8 cellular contexts compared by ENCODE assay signal in genomic region chr9:129823934-129824601, GRCh38. TPM values are rescaled to one million over a fixed set of nuclear protein-coding genes. Genes with fewer than 3 reads are reported as not detected.
DNase-seq lines count a peak whose midpoint lies in the region; TF ChIP-seq lines count a peak whose summit lies in the region.

Gene TOR1A, minus strand, starts transcription at chr9:129824136. Its CDS starts 51 bp downstream, at chr9:129824085.

- H3F3A ChIP-seq in MM.1S (ENCODE audit: insufficient read depth, low read length) = 0 out of 2 replicates have a peak, but pooled peaks cover 6% of the 10 kb centered on the region

- H3K27me3 ChIP-seq in H7 (ENCODE audit: control insufficient read depth, insufficient read depth, low read length) = no peaks in the 10 kb centered on the region
- no peaks in the 10 kb centered on the region for H3K27me3 ChIP-seq in MM.1S (replicated peaks; ENCODE audit: insufficient read depth, low read length)
- H3K27me3 ChIP-seq in stomach smooth muscle (ENCODE audit: control insufficient read depth in 1 of 2, insufficient read depth in 2 of 2, low read length in 2 of 2) = no peaks in the 10 kb centered on the region

- H3K9ac ChIP-seq in MM.1S (ENCODE audit: low read length) (peak within 1 kb of the TSS; percentile 90), stomach smooth muscle (ENCODE audit: low read length in 2 of 2) (peak within 1 kb of the TSS; percentile 42 to 79)

- no peak within 1 kb of the TSS for H3K27ac ChIP-seq in MM.1S (ENCODE audit: low read length)
- peak within 1 kb of the TSS; percentile 24 for H3K27ac ChIP-seq in stomach smooth muscle (ENCODE audit: low read length)

- H3K36me3 ChIP-seq in H7 (replicated peaks; ENCODE audit: control insufficient read depth, insufficient read depth, low read length) (peaks cover 25% of the 10 kb centered on the region), MM.1S (replicated peaks; ENCODE audit: insufficient read depth, low read length) (0 out of 2 replicates have a peak, but pooled peaks cover 2% of the 10 kb centered on the region), stomach smooth muscle (ENCODE audit: control insufficient read depth in 2 of 2, insufficient read depth in 2 of 2, low read length in 2 of 2) (peaks cover 18 to 27% of the 10 kb centered on the region in 2 donors)

- H2AFZ ChIP-seq in MM.1S (ENCODE audit: low read length) = peak within 1 kb of the TSS; percentile 86

- H3K9me3 ChIP-seq in MM.1S (replicated peaks; ENCODE audit: insufficient read depth, low read length) (no peaks in the 10 kb centered on the region), stomach smooth muscle (ENCODE audit: control insufficient read depth in 2 of 2, low read length in 2 of 2) (no peaks in the 10 kb centered on the region)

- peak within 1 kb of the TSS; percentile 95 for H3K4me3 Mint-ChIP-seq in neural crest cell

- peaks cover 18% of the 10 kb centered on the region for H3K79me2 ChIP-seq in MM.1S (ENCODE audit: low read length)

- peak within 1 kb of the TSS; percentile 57 for H3K27ac Mint-ChIP-seq in neural crest cell (ENCODE audit: unreplicated experiment)

- H3K9me2 ChIP-seq in MM.1S (replicated peaks; ENCODE audit: insufficient read depth, low read length) = no peaks in the 10 kb centered on the region

- no peaks in the 10 kb centered on the region for H3K4me1 ChIP-seq in MM.1S (ENCODE audit: low read length)
- peaks cover 9% of the 10 kb centered on the region for H3K4me1 ChIP-seq in stomach smooth muscle (ENCODE audit: control insufficient read depth, insufficient read depth, low read length)

- peak; percentile 94 for DNase-seq in EL
- DNase-seq in H7 = peak; percentile 96
- DNase-seq in MM.1S = peak; percentile 92
- peak; percentile 74 for DNase-seq in SIG-M5 (lab: John Stamatoyannopoulos, UW)
- peak; percentile 88 for DNase-seq in activated gamma-delta T cell treated with Interleukin-2 at 50 U/mL for 16 hours
- DNase-seq in foreskin fibroblast = peak; percentile 93 to 98
- peak; percentile 88 for DNase-seq in neural crest cell (ENCODE audit: low read depth, low spot score)

- no peaks in the 10 kb centered on the region for H3K27me3 Mint-ChIP-seq in neural crest cell (ENCODE audit: low read depth)

- no peaks in the 10 kb centered on the region for H3K9me3 Mint-ChIP-seq in neural crest cell

- peak within 1 kb of the TSS; percentile 95 for H3K4me3 ChIP-seq in H7 (ENCODE audit: insufficient read depth, low read depth, low read length)
- peak within 1 kb of the TSS; percentile 96 for H3K4me3 ChIP-seq in MM.1S (ENCODE audit: low read length)
- H3K4me3 ChIP-seq in foreskin fibroblast (ENCODE audit: low read depth in 1 of 2, low read length in 2 of 2) = peak within 1 kb of the TSS; percentile 68 to 74
- peak within 1 kb of the TSS; percentile 76 to 84 for H3K4me3 ChIP-seq in stomach smooth muscle (ENCODE audit: low read length in 2 of 2)

- H4K20me1 ChIP-seq in MM.1S (ENCODE audit: insufficient read depth, low read length) = no peaks in the 10 kb centered on the region

- TF ChIP-seq CTCF in MM.1S (IDR thresholded peaks at IDR 0.05; ENCODE audit: low read length) (no peak), foreskin fibroblast (IDR thresholded peaks at IDR 0.05; ENCODE audit: low read depth, low read length) (no peak), neural crest cell (conservative IDR thresholded peaks at IDR 0.05) (no peak)

- H3K4me1 Mint-ChIP-seq in neural crest cell = peaks cover 10% of the 10 kb centered on the region

- peaks cover 4% of the 10 kb centered on the region for H3K36me3 Mint-ChIP-seq in neural crest cell (ENCODE audit: low read depth)

- H3K4me2 ChIP-seq in MM.1S (ENCODE audit: low read depth, low read length) = peak within 1 kb of the TSS; percentile 85

RNA-seq across cellular contexts. Expression of gene TOR1A, which starts in this region (rescaled TPM):
- total RNA-seq in H7 (2014; rRNA removed; shearing (Covaris generic)) = 22.9 and 27.1 TPM in 2 replicates
- 36.9 and 40.5 TPM in 2 replicates for total RNA-seq in neural crest cell
